26 cellular contexts compared by ENCODE assay signal in genomic region chr11:15248749-15249148, GRCh38.
"Had no signal": no experiment of that assay in that cellular context is flagged by ENCODE, and none has a peak within 500 bp of the region (broad histone marks: within the 10 kb centered on the region; RNA-seq: fewer than 3 reads in every experiment).

No MANE protein-coding gene starts in this region.

- H3K4me1 Mint-ChIP-seq: immature natural killer cell; mesothelial cell of epicardium; naive thymus-derived CD4-positive, alpha-beta T cell; stimulated activated memory B cell treated with anti-CD40 and anti-IgM and Interleukin-4, amounts not matched to agents 10 μg/mL and 1 μg/mL and 100 μg/mL, for 72 hours; stimulated activated naive CD8-positive, alpha-beta T cell treated with anti-CD3 and anti-CD28 coated beads, Interleukin-15, amount 100 ng/mL, for 72 hours had no signal

- DNase-seq: hypothalamus; immature natural killer cell; islet precursor cell; left ventricle myocardium inferior; mesendoderm; naive thymus-derived CD4-positive, alpha-beta T cell; ovary; posterior cingulate gyrus; retina; right cardiac atrium; small intestine; spleen; stimulated activated CD4-positive, alpha-beta T cell treated with anti-CD3 and anti-CD28 coated beads, Interleukin-4, amount 100 ng/mL, for 4 hours; stimulated activated CD8-positive, alpha-beta memory T cell treated with anti-CD3 and anti-CD28 coated beads, Interleukin-4, amount 100 ng/mL, for 48 hours; stimulated activated naive CD4-positive, alpha-beta T cell treated with Interleukin-2 at 50 U/mL for 16 hours; stimulated activated naive CD8-positive, alpha-beta T cell treated with anti-CD3 and anti-CD28 coated beads, Interleukin-15, amount 100 ng/mL, for 72 hours; substantia nigra; upper lobe of left lung had no signal

- H3K27ac Mint-ChIP-seq: immature natural killer cell; mesothelial cell of epicardium; naive thymus-derived CD4-positive, alpha-beta T cell; natural killer cell treated with Interleukin-12 subunit alpha and Interleukin-12 subunit beta and Interleukin-15 and Interleukin-18, amount 100 ng/mL, for 72 hours; stimulated activated memory B cell treated with anti-CD40 and anti-IgM and Interleukin-4, amounts not matched to agents 10 μg/mL and 1 μg/mL and 100 μg/mL, for 72 hours; stimulated activated naive CD8-positive, alpha-beta T cell treated with anti-CD3 and anti-CD28 coated beads, Interleukin-15, amount 100 ng/mL, for 72 hours had no signal

- ATAC-seq: naive thymus-derived CD4-positive, alpha-beta T cell; right cardiac atrium; sciatic nerve; stimulated activated memory B cell treated with anti-CD40 and anti-IgM and Interleukin-4, amounts not matched to agents 10 μg/mL and 1 μg/mL and 100 μg/mL, for 72 hours; stimulated activated naive CD8-positive, alpha-beta T cell treated with anti-CD3 and anti-CD28 coated beads, Interleukin-15, amount 100 ng/mL, for 72 hours had no signal

- H3K4me1 ChIP-seq: left ventricle myocardium inferior, prostate gland, spleen, tibial nerve, upper lobe of left lung, vagina had no signal

- H3K9me3 ChIP-seq: left ventricle myocardium inferior, ovary, prostate gland, spleen, tibial nerve, upper lobe of left lung, vagina had no signal

- H3K9me3 Mint-ChIP-seq: naive thymus-derived CD4-positive, alpha-beta T cell; stimulated activated memory B cell treated with anti-CD40 and anti-IgM and Interleukin-4, amounts not matched to agents 10 μg/mL and 1 μg/mL and 100 μg/mL, for 72 hours; stimulated activated naive CD8-positive, alpha-beta T cell treated with anti-CD3 and anti-CD28 coated beads, Interleukin-15, amount 100 ng/mL, for 72 hours had no signal

- H3K36me3 Mint-ChIP-seq: immature natural killer cell; mesothelial cell of epicardium; naive thymus-derived CD4-positive, alpha-beta T cell; natural killer cell treated with Interleukin-12 subunit alpha and Interleukin-12 subunit beta and Interleukin-15 and Interleukin-18, amount 100 ng/mL, for 72 hours; stimulated activated memory B cell treated with anti-CD40 and anti-IgM and Interleukin-4, amounts not matched to agents 10 μg/mL and 1 μg/mL and 100 μg/mL, for 72 hours had no signal

- H3K4me3 ChIP-seq: left ventricle myocardium inferior, lung, ovary, prostate gland, spleen, tibial nerve, upper lobe of left lung, vagina had no signal

- H3K4me3 Mint-ChIP-seq: immature natural killer cell; mesothelial cell of epicardium; naive thymus-derived CD4-positive, alpha-beta T cell; natural killer cell treated with Interleukin-12 subunit alpha and Interleukin-12 subunit beta and Interleukin-15 and Interleukin-18, amount 100 ng/mL, for 72 hours; stimulated activated memory B cell treated with anti-CD40 and anti-IgM and Interleukin-4, amounts not matched to agents 10 μg/mL and 1 μg/mL and 100 μg/mL, for 72 hours; stimulated activated naive CD8-positive, alpha-beta T cell treated with anti-CD3 and anti-CD28 coated beads, Interleukin-15, amount 100 ng/mL, for 72 hours had no signal

- H3K27ac ChIP-seq: left ventricle myocardium inferior, ovary, prostate gland, spleen, tibial nerve, upper lobe of left lung, vagina had no signal

- H3K27me3 ChIP-seq: ovary, spleen, tibial nerve, upper lobe of left lung, vagina had no signal

- H3K36me3 ChIP-seq: left ventricle myocardium inferior, ovary, prostate gland, spleen, tibial nerve, upper lobe of left lung, vagina had no signal
